ENCODE assay signal across 8 cellular contexts in the genomic region with DNA sequence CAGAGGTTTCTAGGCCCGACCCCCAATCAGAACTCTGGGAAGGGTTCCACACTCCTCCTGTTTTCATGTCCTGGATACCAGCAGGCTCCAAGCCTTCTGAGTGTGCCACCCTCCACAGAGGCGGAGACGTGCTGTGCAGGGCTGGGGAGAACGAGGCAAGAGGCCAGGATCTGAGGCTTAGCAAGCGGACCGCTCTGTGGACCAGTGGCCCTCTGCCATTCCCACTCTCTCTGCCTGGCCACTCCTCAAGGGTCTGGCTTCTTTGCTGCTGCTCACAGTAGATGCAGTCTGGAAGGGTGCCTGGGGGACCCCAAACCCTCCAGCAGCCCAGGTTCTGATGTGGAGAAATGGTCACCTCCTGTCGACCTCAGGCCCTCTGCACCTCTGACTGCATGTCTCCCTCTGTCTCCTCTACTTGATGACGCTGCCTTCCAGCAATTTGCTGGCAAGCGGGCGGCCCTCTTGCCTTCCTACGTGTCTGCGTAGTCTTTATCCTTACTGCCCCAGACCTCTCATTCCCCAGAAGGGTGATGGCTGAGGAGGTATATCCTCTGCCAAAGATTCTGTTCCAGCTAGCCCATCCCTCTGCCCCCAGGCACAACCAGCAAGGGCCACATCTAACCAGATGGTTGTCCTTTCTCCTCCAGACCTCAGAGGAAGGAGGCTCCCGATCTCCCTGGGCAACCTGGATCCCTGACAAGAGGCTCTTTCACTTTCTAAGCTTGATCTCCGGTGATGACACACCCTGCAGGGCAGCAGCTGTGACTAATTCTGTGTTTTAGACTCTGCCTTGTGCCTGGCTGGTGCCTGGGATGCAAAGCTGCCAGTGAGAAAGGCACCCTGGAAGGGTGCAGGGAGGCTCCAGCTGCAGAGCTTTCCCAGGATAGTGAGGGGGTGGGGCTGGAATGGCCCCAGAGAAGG.
DNase-seq lines count a peak whose midpoint lies in the region; ATAC-seq and TF ChIP-seq lines count a peak whose summit lies in the region.

No MANE protein-coding gene starts in this region.

- H3K4me3 Mint-ChIP-seq in stimulated activated effector memory CD8-positive, alpha-beta T cell treated with anti-CD3 and anti-CD28 coated beads, Interleukin-12 subunit alpha, Interleukin-12 subunit beta, amount 100 ng/mL, for 72 hours, result no peak overlapping the region
- no peak overlapping the region for H3K4me3 Mint-ChIP-seq in immature natural killer cell

- intact Hi-C loops in Right ventricle myocardium superior (cut with DNase I), result no loop called here

- DNase-seq in AG04449 (ENCODE audit: low read depth, low spot score) (peak; percentile 33), HFF-Myc (ENCODE audit: extremely low read depth, low read depth) (peak; percentile 90), Right ventricle myocardium superior (peak; percentile 81), immature natural killer cell (no peak), activated gamma-delta T cell treated with Interleukin-2 at 50 U/mL for 16 hours (no peak)
- no peak for DNase-seq in stimulated activated effector memory CD8-positive, alpha-beta T cell treated with anti-CD3 and anti-CD28 coated beads, Interleukin-12 subunit alpha, Interleukin-12 subunit beta, amount 100 ng/mL, for 72 hours (ENCODE audit: low spot score in 2 of 2)

- POLR2A ChIA-PET in AG04449 (lab: Yijun Ruan, JAX), result interaction anchor here (0.8 to 1.0 kb wide), 2 partner anchors 164 to 165 kb away, joined by 3 read pairs; a partner anchor contains a TSS

- no peak overlapping the region for H3K27ac Mint-ChIP-seq in stimulated activated effector memory CD8-positive, alpha-beta T cell treated with anti-CD3 and anti-CD28 coated beads, Interleukin-12 subunit alpha, Interleukin-12 subunit beta, amount 100 ng/mL, for 72 hours
- no peak overlapping the region for H3K27ac Mint-ChIP-seq in immature natural killer cell

- H3K36me3 Mint-ChIP-seq in stimulated activated effector memory CD8-positive, alpha-beta T cell treated with anti-CD3 and anti-CD28 coated beads, Interleukin-12 subunit alpha, Interleukin-12 subunit beta, amount 100 ng/mL, for 72 hours, result peaks cover 6% of the 10 kb centered on the region
- H3K36me3 Mint-ChIP-seq in immature natural killer cell, result no peaks in the 10 kb centered on the region

- TF ChIP-seq CTCF in AG04449 (IDR thresholded peaks at IDR 0.05; ENCODE audit: insufficient read depth, low read length, missing control alignments) (no peak), HFF-Myc (IDR thresholded peaks at IDR 0.05; ENCODE audit: low read depth, low read length, missing control alignments) (no peak), WI38 (IDR thresholded peaks at IDR 0.05; ENCODE audit: low read depth, low read length) (no peak)

- H3K9me3 Mint-ChIP-seq in stimulated activated effector memory CD8-positive, alpha-beta T cell treated with anti-CD3 and anti-CD28 coated beads, Interleukin-12 subunit alpha, Interleukin-12 subunit beta, amount 100 ng/mL, for 72 hours, result no peaks in the 10 kb centered on the region
- no peaks in the 10 kb centered on the region for H3K9me3 Mint-ChIP-seq in immature natural killer cell

- peak overlapping the region; percentile 16; the same call in 1 of the 2 replicates for H3K4me3 ChIP-seq in AG04449 (ENCODE audit: low read depth, low read length)
- H3K4me3 ChIP-seq in HFF-Myc (replicated peaks; ENCODE audit: low read depth, low read length), result peak overlapping the region; percentile 16
- H3K4me3 ChIP-seq in WI38 (ENCODE audit: low read depth, low read length), result peak overlapping the region; percentile 53

- peaks cover 0 to 2% (median 1%) of the 10 kb centered on the region in 3 donors for H3K27me3 Mint-ChIP-seq in immature natural killer cell (ENCODE audit: low read depth in 3 of 3)

- peaks cover 21% of the 10 kb centered on the region for H3K4me1 Mint-ChIP-seq in stimulated activated effector memory CD8-positive, alpha-beta T cell treated with anti-CD3 and anti-CD28 coated beads, Interleukin-12 subunit alpha, Interleukin-12 subunit beta, amount 100 ng/mL, for 72 hours
- peaks cover 9 to 10% of the 10 kb centered on the region in 2 donors for H3K4me1 Mint-ChIP-seq in immature natural killer cell

- ATAC-seq in Right ventricle myocardium superior (ENCODE audit: poor library complexity) (peak; percentile 81), GM19023 (IDR thresholded peaks at IDR 0.05; ENCODE audit: unreplicated experiment) (no peak)
- peak; percentile 81 for ATAC-seq in stimulated activated effector memory CD8-positive, alpha-beta T cell treated with anti-CD3 and anti-CD28 coated beads, Interleukin-12 subunit alpha, Interleukin-12 subunit beta, amount 100 ng/mL, for 72 hours

- CTCF ChIA-PET in AG04449 (lab: Yijun Ruan, JAX), result interaction anchor here (1.2 to 1.5 kb wide), 4 partner anchors 13 to 33 kb away, joined by 3 to 9 read pairs (median 4); no protein-coding TSS in a partner anchor

Comparison
In these comparisons a context has a peak if more than half of its experiments do, and no peak if none do; other contexts are left out.
1. DNase-seq: peak in AG04449 (single experiment), HFF-Myc (single experiment) and Right ventricle myocardium superior (single experiment); none in stimulated activated effector memory CD8-positive, alpha-beta T cell treated with anti-CD3 and anti-CD28 coated beads, Interleukin-12 subunit alpha, Interleukin-12 subunit beta, amount 100 ng/mL, for 72 hours (0 of 2), immature natural killer cell (0 of 3) and activated gamma-delta T cell treated with Interleukin-2 at 50 U/mL for 16 hours (single experiment).
2. Peak in every context shown above with its lines, with median percentiles within 50 percentile points of each other: H3K4me3 ChIP-seq.